ENCODE assay signal across 8 cellular contexts in the genomic region with DNA sequence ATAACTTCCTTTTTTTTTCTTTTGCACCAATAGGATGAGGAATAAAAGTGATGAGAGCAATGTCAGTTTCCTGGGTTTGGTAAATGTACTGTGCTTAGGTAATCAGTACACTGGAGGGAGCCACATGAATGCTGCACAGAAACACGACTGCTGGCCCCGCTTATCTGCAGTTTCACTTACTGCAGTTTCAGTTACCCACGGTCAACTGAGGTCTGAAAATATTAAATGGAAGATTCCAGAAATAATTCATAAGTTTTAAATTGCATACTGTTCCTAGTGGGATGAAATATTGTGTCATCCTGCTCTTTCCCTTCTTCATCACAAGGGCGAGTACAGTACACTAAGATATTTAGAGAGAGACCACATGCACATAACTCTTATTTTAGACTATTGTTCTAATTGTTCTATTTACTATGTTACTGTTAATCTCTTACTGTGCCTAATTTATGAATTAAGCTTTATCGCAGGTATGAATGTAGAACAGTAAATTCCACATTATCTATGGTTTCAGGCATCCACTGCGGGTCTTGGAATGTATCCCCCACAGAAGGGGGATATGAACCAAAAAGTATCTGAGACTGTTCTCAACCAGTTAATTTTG. TPM values are rescaled to one million over a fixed set of nuclear protein-coding genes. Genes with fewer than 3 reads are reported as not detected.
DNase-seq lines count a peak whose midpoint lies in the region; ATAC-seq and TF ChIP-seq lines count a peak whose summit lies in the region.

No MANE protein-coding gene starts in this region.

- peak overlapping the region; percentile 90 for H3K27ac ChIP-seq in left ventricle myocardium inferior (replicated peaks)
- H3K27ac ChIP-seq in smooth muscle cell (ENCODE audit: low read depth) = peak overlapping the region; percentile 70

- ATAC-seq in GM19035 (IDR thresholded peaks at IDR 0.05; ENCODE audit: unreplicated experiment) = no peak

- H3K79me2 ChIP-seq in smooth muscle cell (ENCODE audit: low read depth) = no peaks in the 10 kb centered on the region

- H2AFZ ChIP-seq in smooth muscle cell (ENCODE audit: low read depth) = no peak overlapping the region

- DNase-seq in CD1c-positive myeloid dendritic cell (ENCODE audit: extremely low spot score) (peak; percentile 80), KBM-7 (peak; percentile 89), left ventricle myocardium inferior (no peak), smooth muscle cell (lab: John Stamatoyannopoulos, UW; ENCODE audit: unreplicated experiment) (no peak), mesenteric fat pad (ENCODE audit: low spot score) (no peak), NCI-H524 (lab: John Stamatoyannopoulos, UW) (no peak)

- peaks cover 39% of the 10 kb centered on the region for H3K4me1 ChIP-seq in left ventricle myocardium inferior
- no peaks in the 10 kb centered on the region for H3K4me1 ChIP-seq in smooth muscle cell (ENCODE audit: low read depth)

- TF ChIP-seq CTCF in WI38 (IDR thresholded peaks at IDR 0.05; ENCODE audit: low read depth, low read length) (no peak), left ventricle myocardium inferior (IDR thresholded peaks at IDR 0.05; ENCODE audit: borderline replicate concordance) (peak; percentile 61), smooth muscle cell (IDR thresholded peaks at IDR 0.05; ENCODE audit: borderline replicate concordance, insufficient read depth, poor library complexity, severe bottlenecking) (no peak)

- H3K4me3 ChIP-seq in WI38 (ENCODE audit: low read depth, low read length) = peak overlapping the region; percentile 41; the same call in 1 of the 2 replicates
- peak overlapping the region; percentile 65 for H3K4me3 ChIP-seq in left ventricle myocardium inferior
- peak overlapping the region; percentile 35 for H3K4me3 ChIP-seq in smooth muscle cell

- no peaks in the 10 kb centered on the region for H3F3A ChIP-seq in smooth muscle cell (ENCODE audit: low read depth)

- in situ Hi-C loops in KBM-7 (cut with MboI; ENCODE audit: low pct_unique_long_range_greater_than_20kb, low sequenced_read_pairs) = no loop called here

- H3K9me3 ChIP-seq in left ventricle myocardium inferior (replicated peaks) (no peaks in the 10 kb centered on the region), smooth muscle cell (replicated peaks; ENCODE audit: low read depth) (no peaks in the 10 kb centered on the region)

- intact Hi-C loops in left ventricle myocardium inferior (cut with micrococcal nuclease) = no loop called here

- H3K4me2 ChIP-seq in smooth muscle cell = peak overlapping the region; percentile 80

- no peak overlapping the region for H3K9ac ChIP-seq in smooth muscle cell (ENCODE audit: low read depth)

- no peaks in the 10 kb centered on the region for H4K20me1 ChIP-seq in smooth muscle cell (ENCODE audit: low read depth)

- peaks cover 13% of the 10 kb centered on the region for H3K36me3 ChIP-seq in left ventricle myocardium inferior
- no peaks in the 10 kb centered on the region for H3K36me3 ChIP-seq in smooth muscle cell (ENCODE audit: low read depth)

- 70% methylated on average over 6 of the region's 6 CpGs for WGBS in smooth muscle cell (ENCODE audit: low lambda C conversion rate)

- H3K27me3 ChIP-seq in left ventricle myocardium inferior (ENCODE audit: low read depth) (no peaks in the 10 kb centered on the region), smooth muscle cell (ENCODE audit: low read depth) (no peaks in the 10 kb centered on the region)

RNA-seq across cellular contexts. Expression of a gene that starts 6.4 kb away (rescaled TPM):
- 585 TPM for total RNA-seq in left ventricle myocardium inferior
- 55.7 and 66.5 TPM in 2 replicates for total RNA-seq in smooth muscle cell
- polyA plus RNA-seq in smooth muscle cell = 110 and 151 TPM in 2 replicates
- 417 TPM for total RNA-seq in mesenteric fat pad

RNA-seq across cellular contexts. Expression of a gene that starts 23.4 kb away (rescaled TPM):
- total RNA-seq in left ventricle myocardium inferior (24.2 TPM), smooth muscle cell (41.9 and 42.1 TPM in 2 replicates), mesenteric fat pad (37.9 TPM)
- 36.5 and 38.3 TPM in 2 replicates for polyA plus RNA-seq in smooth muscle cell

RNA-seq across cellular contexts. Expression of a gene that starts 37.8 kb away (rescaled TPM):
- total RNA-seq in left ventricle myocardium inferior (146 TPM), smooth muscle cell (5.1 and 5.7 TPM in 2 replicates), mesenteric fat pad (563 TPM)
- polyA plus RNA-seq in smooth muscle cell = 9.4 and 10.0 TPM in 2 replicates

Comparison
In these comparisons a context has a peak if more than half of its experiments do, and no peak if none do; other contexts are left out.
1. DNase-seq: peak in CD1c-positive myeloid dendritic cell (single experiment) and KBM-7 (single experiment); none in left ventricle myocardium inferior (single experiment), smooth muscle cell (single experiment), mesenteric fat pad (single experiment) and NCI-H524 (0 of 2).
2. RNA of a gene that starts 37.8 kb away (total RNA-seq): 563 TPM in mesenteric fat pad (single experiment) and 146 TPM in left ventricle myocardium inferior (single experiment); 5.1 to 5.7 TPM in smooth muscle cell; every median in the first group is over 10 times any median in the second.
3. Peak in every context shown above with its lines, with median percentiles within 50 percentile points of each other: H3K4me3 ChIP-seq.